Comparison of ENCODE assay signal across 20 cellular contexts in the genomic region with DNA sequence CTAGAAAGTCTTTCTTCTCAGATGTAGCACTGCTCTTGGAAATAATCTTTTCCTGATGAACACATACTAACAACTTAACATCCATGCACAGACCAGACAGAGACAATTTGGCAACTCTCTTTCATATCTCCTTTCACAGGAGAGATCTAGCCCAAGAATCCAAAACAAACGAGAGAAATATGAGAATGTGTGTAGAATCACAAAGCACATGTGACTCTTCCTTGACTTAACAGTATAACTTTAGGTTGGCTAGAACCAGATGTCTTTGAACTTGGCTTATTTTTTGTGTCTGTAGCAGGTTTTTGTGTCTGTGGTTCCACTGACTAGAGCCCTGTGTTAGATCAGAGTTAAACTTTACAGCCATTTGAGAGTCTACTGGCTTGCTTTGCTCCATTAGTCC.
"Had no signal": no experiment of that assay in that cellular context is flagged by ENCODE, and none has a peak within 500 bp of the region (broad histone marks: within the 10 kb centered on the region; RNA-seq: fewer than 3 reads in every experiment).

No MANE protein-coding gene starts in this region.

- ATAC-seq: activated CD8-positive, alpha-beta memory T cell treated with anti-CD3 and anti-CD28 coated beads, Interleukin-2, amount 10 ng/mL, durations not matched to agents 7 days and 5 days; activated CD8-positive, alpha-beta T cell treated with anti-CD3 and anti-CD28 coated beads for 36 hours; esophagus mucosa; heart right ventricle; lower lobe of right lung; naive thymus-derived CD4-positive, alpha-beta T cell had no signal

- H3K4me3 ChIP-seq: heart right ventricle, lower lobe of right lung, spleen, thoracic aorta, upper lobe of left lung had no signal

- H3K27me3 ChIP-seq: heart right ventricle, upper lobe of left lung had no signal

- H3K36me3 ChIP-seq: heart right ventricle, lower lobe of right lung, spleen, thoracic aorta, upper lobe of left lung, WERI-Rb-1 had no signal

- H3K9me3 ChIP-seq: lower lobe of right lung, spleen, thoracic aorta, upper lobe of left lung had no signal

- H3K4me1 ChIP-seq: lower lobe of right lung, spleen had no signal

- DNase-seq: activated CD4-positive, alpha-beta T cell treated with anti-CD3 and anti-CD28 coated beads, Interleukin-2, amount 10 ng/mL, durations not matched to agents 7 days and 5 days; activated CD4-positive, CD25-positive, alpha-beta regulatory T cell treated with anti-CD3 and anti-CD28 coated beads, Interleukin-2, amount 50 U/mL, for 72 hours; activated CD8-positive, alpha-beta memory T cell treated with anti-CD3 and anti-CD28 coated beads, Interleukin-2, amount 10 ng/mL, durations not matched to agents 7 days and 5 days; activated CD8-positive, alpha-beta T cell treated with anti-CD3 and anti-CD28 coated beads for 36 hours; activated effector memory CD4-positive, alpha-beta T cell treated with anti-CD3 and anti-CD28 coated beads, Interleukin-2, amount 50 U/mL, for 16 hours; activated naive CD4-positive, alpha-beta T cell treated with anti-CD3 and anti-CD28 coated beads, Interleukin-2, amount 10 ng/mL, durations not matched to agents 7 days and 5 days; activated T-cell treated with anti-CD3 and anti-CD28 coated beads for 4 hours; effector CD8-positive, alpha-beta T cell; heart right ventricle; lower lobe of right lung; naive thymus-derived CD4-positive, alpha-beta T cell; retina; spleen; stimulated activated CD4-positive, alpha-beta T cell treated with anti-CD3 and anti-CD28 coated beads, Interleukin-4, amount 100 ng/mL, for 1 hour; stimulated activated naive CD4-positive, alpha-beta T cell; T-helper 1 cell; upper lobe of left lung; WERI-Rb-1 had no signal
